In genomic region chr1:113021430-113022085, GRCh38 we compare ENCODE assay signal across 12 cellular contexts. TPM values are rescaled to one million over a fixed set of nuclear protein-coding genes. Genes with fewer than 3 reads are reported as not detected.
DNase-seq lines count a peak whose midpoint lies in the region; ATAC-seq, FAIRE-seq and TF ChIP-seq lines count a peak whose summit lies in the region.
"Had no signal": no experiment of that assay in that cellular context is flagged by ENCODE, and none has a peak within 500 bp of the region (broad histone marks: within the 10 kb centered on the region; RNA-seq: fewer than 3 reads in every experiment).

No MANE protein-coding gene starts in this region.

- POLR2A ChIA-PET in A549 (lab: Yijun Ruan, JAX) = no interaction called here

- H3K4me1 Mint-ChIP-seq in activated T-cell treated with anti-CD3 and anti-CD28 coated beads, Interleukin-2, amount 50 U/mL, for 24 hours (ENCODE audit: low read depth) = no peaks in the 10 kb centered on the region
- H3K4me1 Mint-ChIP-seq: activated CD4-positive, alpha-beta T cell treated with anti-CD3 and anti-CD28 coated beads for 36 hours; stimulated activated memory B cell treated with anti-CD40 and anti-IgM and Interleukin-4, amounts not matched to agents 10 μg/mL and 1 μg/mL and 100 μg/mL, for 72 hours had no signal

- H3K4me1 ChIP-seq in A549 = no peaks in the 10 kb centered on the region; the same call in 2 of the 3 replicates

- in situ Hi-C loops in GM13977 (cut with MboI; ENCODE audit: low pct_unique_long_range_greater_than_20kb, low sequenced_read_pairs, unreplicated experiment) = no loop called here

- CTCF ChIA-PET in A549 (lab: Yijun Ruan, JAX) = no interaction called here

- FAIRE-seq in A549 (lab: Jason Lieb, UNC) = no peak
- FAIRE-seq in H54 (lab: Jason Lieb, UNC) = no peak
- FAIRE-seq: small intestine had no signal

- H3K9me3 ChIP-seq in A549 = no peaks in the 10 kb centered on the region

- no peak overlapping the region for H3K4me3 Mint-ChIP-seq in activated T-cell treated with anti-CD3 and anti-CD28 coated beads, Interleukin-2, amount 50 U/mL, for 24 hours
- H3K4me3 Mint-ChIP-seq: activated CD4-positive, alpha-beta T cell treated with anti-CD3 and anti-CD28 coated beads for 36 hours; stimulated activated memory B cell treated with anti-CD40 and anti-IgM and Interleukin-4, amounts not matched to agents 10 μg/mL and 1 μg/mL and 100 μg/mL, for 72 hours had no signal

- H3K4me2 ChIP-seq in A549 = no peak overlapping the region

- TF ChIP-seq POLR2A in A549 (IDR thresholded peaks at IDR 0.05; ENCODE audit: low read length) (no peak), H54 (IDR thresholded peaks at IDR 0.05; ENCODE audit: low read depth, low read length) (no peak)

- ATAC-seq in A549 = peak in 1 of 2 experiments; percentile 30; a peak in 3 of 6 replicates
- ATAC-seq in HG03139 (IDR thresholded peaks at IDR 0.05; ENCODE audit: unreplicated experiment) = no peak
- ATAC-seq: activated CD4-positive, alpha-beta T cell treated with anti-CD3 and anti-CD28 coated beads for 36 hours; stimulated activated memory B cell treated with anti-CD40 and anti-IgM and Interleukin-4, amounts not matched to agents 10 μg/mL and 1 μg/mL and 100 μg/mL, for 72 hours had no signal

- H3K9me3 Mint-ChIP-seq in activated T-cell treated with anti-CD3 and anti-CD28 coated beads, Interleukin-2, amount 50 U/mL, for 24 hours = no peaks in the 10 kb centered on the region
- H3K9me3 Mint-ChIP-seq: stimulated activated memory B cell treated with anti-CD40 and anti-IgM and Interleukin-4, amounts not matched to agents 10 μg/mL and 1 μg/mL and 100 μg/mL, for 72 hours had no signal

- H3K27ac Mint-ChIP-seq in activated T-cell treated with anti-CD3 and anti-CD28 coated beads, Interleukin-2, amount 50 U/mL, for 24 hours = no peak overlapping the region
- H3K27ac Mint-ChIP-seq: activated CD4-positive, alpha-beta T cell treated with anti-CD3 and anti-CD28 coated beads for 36 hours; stimulated activated memory B cell treated with anti-CD40 and anti-IgM and Interleukin-4, amounts not matched to agents 10 μg/mL and 1 μg/mL and 100 μg/mL, for 72 hours had no signal

- DNase-seq in A549 (ENCODE audit: low read depth in 1 of 2, low spot score in 1 of 2) (peak in 1 of 2 experiments; percentile 7), EL (peak; percentile 13), NCI-H226 (peak; percentile 16), fibroblast of villous mesenchyme (ENCODE audit: low read depth) (peak; percentile 77), H54 (ENCODE audit: insufficient read length, low spot score) (no peak), GM13977 (ENCODE audit: low spot score) (no peak)
- DNase-seq in activated T-cell treated with anti-CD3 and anti-CD28 coated beads, Interleukin-2, amount 50 U/mL, for 24 hours = no peak
- DNase-seq: activated CD4-positive, alpha-beta T cell treated with anti-CD3 and anti-CD28 coated beads for 36 hours; small intestine had no signal

- WGBS in A549 (ENCODE audit: missing lambda C conversion rate) = 57% methylated on average over 7 of the region's 7 CpGs

- peaks cover 5% of the 10 kb centered on the region for H3K36me3 Mint-ChIP-seq in activated T-cell treated with anti-CD3 and anti-CD28 coated beads, Interleukin-2, amount 50 U/mL, for 24 hours (ENCODE audit: low read depth)
- H3K36me3 Mint-ChIP-seq: stimulated activated memory B cell treated with anti-CD40 and anti-IgM and Interleukin-4, amounts not matched to agents 10 μg/mL and 1 μg/mL and 100 μg/mL, for 72 hours had no signal

- TF ChIP-seq EP300 in A549 (IDR thresholded peaks at IDR 0.05) = no peak

- H3K4me3 ChIP-seq in A549 (no peak overlapping the region), fibroblast of villous mesenchyme (ENCODE audit: low read depth, low read length) (no peak overlapping the region)
- H3K4me3 ChIP-seq: lung had no signal

- H3K27me3 Mint-ChIP-seq in activated T-cell treated with anti-CD3 and anti-CD28 coated beads, Interleukin-2, amount 50 U/mL, for 24 hours = no peaks in the 10 kb centered on the region
- H3K27me3 Mint-ChIP-seq: activated CD4-positive, alpha-beta T cell treated with anti-CD3 and anti-CD28 coated beads for 36 hours; stimulated activated memory B cell treated with anti-CD40 and anti-IgM and Interleukin-4, amounts not matched to agents 10 μg/mL and 1 μg/mL and 100 μg/mL, for 72 hours had no signal

- TF ChIP-seq RAD21 in A549 (conservative IDR thresholded peaks at IDR 0.05 in 1 of 2, IDR thresholded peaks at IDR 0.05 in 1 of 2) = no peak

- peak overlapping the region in 1 of 2 experiments; percentile 22; a peak in 1 of 6 replicates for H3K27ac ChIP-seq in A549

- no peak for TF ChIP-seq CTCF in A549 (IDR thresholded peaks at IDR 0.05)
- TF ChIP-seq CTCF in fibroblast of villous mesenchyme (IDR thresholded peaks at IDR 0.05; ENCODE audit: insufficient read depth, low read depth, low read length) = peak; percentile 26
- TF ChIP-seq CTCF in GM13977 (IDR thresholded peaks at IDR 0.05; ENCODE audit: extremely low read depth, insufficient read depth, missing control alignments) = no peak

TF ChIP-seq in A549, 52 proteins besides CTCF, POLR2A, EP300 and RAD21:
- no peak for TF ChIP-seq NFE2L2 (conservative IDR thresholded peaks at IDR 0.05; ENCODE audit: low read length)
- TF ChIP-seq CEBPB (IDR thresholded peaks at IDR 0.05) = peak; percentile 31 to 71; a peak in 3 of 4 replicates
- no peak for TF ChIP-seq ZSCAN20 (CRISPR knock-in tag; IDR thresholded peaks at IDR 0.05)
- TF ChIP-seq CHD4 (IDR thresholded peaks at IDR 0.05; ENCODE audit: borderline replicate concordance) = no peak
- no peak for TF ChIP-seq EHF (CRISPR knock-in tag; IDR thresholded peaks at IDR 0.05)
- no peak for TF ChIP-seq HOXB5 (CRISPR knock-in tag; IDR thresholded peaks at IDR 0.05)
- TF ChIP-seq BCL3 (IDR thresholded peaks at IDR 0.05) = no peak
- no peak for TF ChIP-seq ZNF302 (CRISPR knock-in tag; IDR thresholded peaks at IDR 0.05)

RNA-seq across cellular contexts. Expression of gene LRIG2, which starts 51.4 kb away (rescaled TPM):
- polyA plus RNA-seq in A549 (2011; rRNA removed) = 7.4 and 9.3 TPM in 2 replicates
- 2.2 and 2.8 TPM in 2 replicates for polyA plus RNA-seq in A549 (2012; cell fraction: cytosol; rRNA removed)
- 4.8 and 7.3 TPM in 2 replicates for polyA plus RNA-seq in A549 (2012; cell fraction: nucleus; rRNA removed)
- polyA plus RNA-seq in A549 (2017; fragmentation: RNase III; extraction: RNeasy Plus Mini Kit Qiagen cat#74134 plus additional on column Dnase treatment) = 2.8 to 3.0 TPM (median 2.8 TPM) in 3 replicates
- 18.3 and 20.6 TPM in 2 replicates for polyA minus RNA-seq in A549 (2011; rRNA and poly(A)+ RNA removed)
- 18.1 and 20.9 TPM in 2 replicates for total RNA-seq in fibroblast of villous mesenchyme

Comparison
In these comparisons a context has a peak if more than half of its experiments do, and no peak if none do; other contexts are left out.
1. DNase-seq: peak in EL (single experiment), NCI-H226 (single experiment) and fibroblast of villous mesenchyme (single experiment); none in H54 (single experiment), activated T-cell treated with anti-CD3 and anti-CD28 coated beads, Interleukin-2, amount 50 U/mL, for 24 hours (single experiment) and GM13977 (single experiment).